ENCODE assay signal across 8 cellular contexts in the genomic region with DNA sequence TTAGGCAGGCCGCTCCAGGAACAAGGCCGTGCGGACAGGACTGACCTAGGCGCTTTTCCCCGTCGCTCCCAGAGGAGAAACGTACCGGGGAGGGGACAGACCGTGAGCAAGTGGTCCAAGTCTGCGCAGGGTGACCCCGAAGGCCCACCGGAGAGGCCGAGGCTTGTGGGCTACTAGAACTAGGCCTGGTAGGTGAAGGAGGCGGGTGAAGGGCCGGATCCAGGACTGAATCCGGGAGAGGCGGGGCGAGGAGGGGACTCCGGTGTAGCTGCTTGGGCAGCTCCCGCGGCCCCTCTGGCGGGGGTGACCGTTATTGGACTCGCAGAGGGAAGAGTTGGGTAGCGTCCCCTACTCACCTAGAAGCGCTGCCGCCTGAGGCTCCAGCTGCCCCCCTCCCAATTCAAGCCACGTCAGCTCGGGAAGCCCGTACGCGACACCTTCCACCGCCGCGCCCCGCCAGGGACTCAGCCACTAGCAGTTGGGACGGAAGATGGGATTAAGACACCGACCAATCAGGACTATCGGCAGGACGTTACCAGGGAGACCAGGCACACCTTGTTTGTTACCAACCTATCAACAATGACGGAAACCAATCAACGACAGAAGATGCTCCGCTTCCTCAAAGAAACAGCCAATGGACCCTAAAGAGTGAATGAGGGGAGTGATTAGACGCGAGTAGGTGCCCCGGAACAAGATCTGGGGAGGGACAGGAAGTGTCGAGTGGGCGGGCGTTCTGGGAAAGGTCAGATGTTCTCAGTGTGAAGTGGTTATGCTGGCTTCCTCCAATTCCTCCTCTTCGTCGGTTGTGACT. TPM values are rescaled to one million over a fixed set of nuclear protein-coding genes. Genes with fewer than 3 reads are reported as not detected.
DNase-seq lines count a peak whose midpoint lies in the region; ATAC-seq, FAIRE-seq and TF ChIP-seq lines count a peak whose summit lies in the region.

A gene with protein sequence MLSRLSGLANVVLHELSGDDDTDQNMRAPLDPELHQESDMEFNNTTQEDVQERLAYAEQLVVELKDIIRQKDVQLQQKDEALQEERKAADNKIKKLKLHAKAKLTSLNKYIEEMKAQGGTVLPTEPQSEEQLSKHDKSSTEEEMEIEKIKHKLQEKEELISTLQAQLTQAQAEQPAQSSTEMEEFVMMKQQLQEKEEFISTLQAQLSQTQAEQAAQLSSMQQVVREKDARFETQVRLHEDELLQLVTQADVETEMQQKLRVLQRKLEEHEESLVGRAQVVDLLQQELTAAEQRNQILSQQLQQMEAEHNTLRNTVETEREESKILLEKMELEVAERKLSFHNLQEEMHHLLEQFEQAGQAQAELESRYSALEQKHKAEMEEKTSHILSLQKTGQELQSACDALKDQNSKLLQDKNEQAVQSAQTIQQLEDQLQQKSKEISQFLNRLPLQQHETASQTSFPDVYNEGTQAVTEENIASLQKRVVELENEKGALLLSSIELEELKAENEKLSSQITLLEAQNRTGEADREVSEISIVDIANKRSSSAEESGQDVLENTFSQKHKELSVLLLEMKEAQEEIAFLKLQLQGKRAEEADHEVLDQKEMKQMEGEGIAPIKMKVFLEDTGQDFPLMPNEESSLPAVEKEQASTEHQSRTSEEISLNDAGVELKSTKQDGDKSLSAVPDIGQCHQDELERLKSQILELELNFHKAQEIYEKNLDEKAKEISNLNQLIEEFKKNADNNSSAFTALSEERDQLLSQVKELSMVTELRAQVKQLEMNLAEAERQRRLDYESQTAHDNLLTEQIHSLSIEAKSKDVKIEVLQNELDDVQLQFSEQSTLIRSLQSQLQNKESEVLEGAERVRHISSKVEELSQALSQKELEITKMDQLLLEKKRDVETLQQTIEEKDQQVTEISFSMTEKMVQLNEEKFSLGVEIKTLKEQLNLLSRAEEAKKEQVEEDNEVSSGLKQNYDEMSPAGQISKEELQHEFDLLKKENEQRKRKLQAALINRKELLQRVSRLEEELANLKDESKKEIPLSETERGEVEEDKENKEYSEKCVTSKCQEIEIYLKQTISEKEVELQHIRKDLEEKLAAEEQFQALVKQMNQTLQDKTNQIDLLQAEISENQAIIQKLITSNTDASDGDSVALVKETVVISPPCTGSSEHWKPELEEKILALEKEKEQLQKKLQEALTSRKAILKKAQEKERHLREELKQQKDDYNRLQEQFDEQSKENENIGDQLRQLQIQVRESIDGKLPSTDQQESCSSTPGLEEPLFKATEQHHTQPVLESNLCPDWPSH (N-terminal part only) (minus strand): TSS at position 466 of the 811 bp plus-strand sequence. CDS start 18,770 bp downstream, outside the sequence.

- H3K36me3 ChIP-seq in brain microvascular endothelial cell (replicated peaks) (no peaks in the 10 kb centered on the region), iPS DF 6.9 (ENCODE audit: control insufficient read depth, insufficient read depth, low read length) (no peaks in the 10 kb centered on the region), gastrocnemius medialis (no peaks in the 10 kb centered on the region)

- H3K27me3 ChIP-seq in brain microvascular endothelial cell (replicated peaks) (no peaks in the 10 kb centered on the region), iPS DF 6.9 (ENCODE audit: control insufficient read depth, insufficient read depth, low read length) (no peaks in the 10 kb centered on the region), gastrocnemius medialis (peaks cover 0 to 2% (median 0%) of the 10 kb centered on the region in 3 donors)

- no peaks in the 10 kb centered on the region for H3K4me1 ChIP-seq in iPS DF 6.9 (ENCODE audit: control insufficient read depth, insufficient read depth, low read length)
- H3K4me1 ChIP-seq in gastrocnemius medialis = peaks cover 24 to 28% of the 10 kb centered on the region in 2 donors

- DNase-seq in NCI-H2107 treated with DMSO at 0.1 percent for 48 hours (lab: John Stamatoyannopoulos, UW; ENCODE audit: unreplicated experiment) (peak; percentile 99), brain microvascular endothelial cell (peak; percentile 100), iPS DF 6.9 (ENCODE audit: low read depth, low spot score) (peak; percentile 99), gastrocnemius medialis (peak; percentile 96 to 97)

- in situ Hi-C loops in brain microvascular endothelial cell (cut with HindIII; ENCODE audit: low pct_ligation_motif_present, low sequenced_read_pairs) = no loop called here
- in situ Hi-C loops in gastrocnemius medialis (cut with MboI; ENCODE audit: low sequenced_read_pairs in 4 of 4) = no loop called here

- no peaks in the 10 kb centered on the region for H3K9me3 ChIP-seq in iPS DF 6.9 (ENCODE audit: control insufficient read depth, insufficient read depth, low read length)
- no peaks in the 10 kb centered on the region for H3K9me3 ChIP-seq in gastrocnemius medialis

- H3K4me3 ChIP-seq in brain microvascular endothelial cell (ENCODE audit: low read depth, low read length) = peak within 1 kb of the TSS; percentile 95
- H3K4me3 ChIP-seq in iPS DF 6.9 (ENCODE audit: low read length) = peak within 1 kb of the TSS; percentile 74
- H3K4me3 ChIP-seq in gastrocnemius medialis = peak within 1 kb of the TSS; percentile 68 to 95 (median 92)

- FAIRE-seq in A204.1 (lab: Jason Lieb, UNC) (peak; percentile 99), TTC549 (lab: Jason Lieb, UNC) (peak; percentile 98)

- H3K27ac ChIP-seq in brain microvascular endothelial cell = peak within 1 kb of the TSS; percentile 96
- H3K27ac ChIP-seq in iPS DF 6.9 (ENCODE audit: low read length) = no peak within 1 kb of the TSS
- peak within 1 kb of the TSS; percentile 86 to 93 (median 89) for H3K27ac ChIP-seq in gastrocnemius medialis

- no peak for TF ChIP-seq CTCF in brain microvascular endothelial cell (IDR thresholded peaks at IDR 0.05; ENCODE audit: low read depth, low read length, missing control alignments)
- TF ChIP-seq CTCF in gastrocnemius medialis (IDR thresholded peaks at IDR 0.05 in 4 of 5, conservative IDR thresholded peaks at IDR 0.05 in 1 of 5) = peak in 1 of 5 experiments; percentile 12

- no CpG with 5 or more reads among the region's 51 CpGs for WGBS in iPS DF 6.9 (ENCODE audit: insufficient coverage, insufficient read length)

- ATAC-seq in GM18858 (IDR thresholded peaks at IDR 0.05; ENCODE audit: unreplicated experiment) = peak; percentile 98
- peak; percentile 96 for ATAC-seq in HG03066 (IDR thresholded peaks at IDR 0.05; ENCODE audit: low read depth, unreplicated experiment)
- peak; percentile 98 to 100 for ATAC-seq in gastrocnemius medialis

- peak; percentile 98 for TF ChIP-seq POLR2A in gastrocnemius medialis (IDR thresholded peaks at IDR 0.05)

- intact Hi-C loops in gastrocnemius medialis (cut with DNase I; ENCODE audit: low total_unique reads) = loop anchor here (1.0 to 10.0 kb wide), 4 partner anchors 86 to 635 kb away; a partner anchor contains a TSS

RNA-seq across cellular contexts. Expression of the gene that starts here (rescaled TPM):
- total RNA-seq in gastrocnemius medialis = 10 to 100 TPM; 18.1 to 31.6 (median 26.7) TPM
